ENCODE assay signal across 8 cellular contexts in genomic region chr11:279966-280761, GRCh38. TPM values are rescaled to one million over a fixed set of nuclear protein-coding genes. Genes with fewer than 3 reads are reported as not detected.
DNase-seq lines count a peak whose midpoint lies in the region; ATAC-seq, FAIRE-seq and TF ChIP-seq lines count a peak whose summit lies in the region.

No MANE protein-coding gene starts in this region.

- no peaks in the 10 kb centered on the region for H3K9me3 ChIP-seq in neutrophil
- 0 out of 2 replicates have a peak, but pooled peaks cover 4% of the 10 kb centered on the region for H3K9me3 ChIP-seq in SJCRH30 (replicated peaks)

- TF ChIP-seq POLR2A in GM12891 (IDR thresholded peaks at IDR 0.05; ENCODE audit: low read depth, low read length) (no peak), GM18505 (IDR thresholded peaks at IDR 0.05; ENCODE audit: borderline replicate concordance, extremely low read depth, insufficient read depth, insufficient read length) (no peak)

- H3K27me3 ChIP-seq in neutrophil (peaks cover 83% of the 10 kb centered on the region), SJCRH30 (peaks cover 13% of the 10 kb centered on the region)

- peaks cover 54 to 68% of the 10 kb centered on the region in 2 experiments for H3K4me1 ChIP-seq in neutrophil (ENCODE audit: control insufficient read depth in 1 of 2, insufficient read depth in 1 of 2, low read depth in 1 of 2, low read length in 1 of 2)
- peaks cover 6% of the 10 kb centered on the region; the same call in 1 of the 2 replicates for H3K4me1 ChIP-seq in SJCRH30

- H3K4me3 ChIP-seq in neutrophil (ENCODE audit: low read depth in 1 of 2, low read length in 1 of 2) (peak overlapping the region; percentile 84), SJCRH30 (no peak overlapping the region)

- H3K27ac ChIP-seq in neutrophil (peak overlapping the region; percentile 86), SJCRH30 (no peak overlapping the region)

- ATAC-seq in GM18505 (IDR thresholded peaks at IDR 0.05; ENCODE audit: unreplicated experiment) (no peak), HG03342 (IDR thresholded peaks at IDR 0.05; ENCODE audit: unreplicated experiment) (no peak)

- peak; percentile 61 for DNase-seq in GM12891 (ENCODE audit: insufficient read length, low spot score)
- DNase-seq in T follicular helper cell (ENCODE audit: low read depth): peak; percentile 41
- DNase-seq in ecto neural progenitor cell (ENCODE audit: low spot score): peak; percentile 39
- DNase-seq in NK-92 treated with Interleukin-12 subunit alpha and Interleukin-12 subunit beta, amount 100 ng/mL, for 24 hours (lab: John Stamatoyannopoulos, UW): no peak
- no peak for DNase-seq in SJCRH30

- peaks cover 44% of the 10 kb centered on the region for H3K36me3 ChIP-seq in neutrophil
- H3K36me3 ChIP-seq in SJCRH30: no peaks in the 10 kb centered on the region

- FAIRE-seq in GM12891 (lab: Jason Lieb, UNC): peak; percentile 73

- no peak for TF ChIP-seq CTCF in neutrophil (IDR thresholded peaks at IDR 0.05)

TF ChIP-seq in GM12891, 5 proteins besides CTCF, POLR2A, EP300 and RAD21:
- TF ChIP-seq PAX5 (IDR thresholded peaks at IDR 0.05; ENCODE audit: insufficient read depth, low read length, severe bottlenecking): no peak
- TF ChIP-seq SPI1 (IDR thresholded peaks at IDR 0.05; ENCODE audit: low read depth, low read length): no peak
- no peak for TF ChIP-seq POLR2AphosphoS5 (IDR thresholded peaks at IDR 0.05; ENCODE audit: low read depth, low read length)
- TF ChIP-seq POU2F2 (IDR thresholded peaks at IDR 0.05; ENCODE audit: low read depth, low read length): no peak
- TF ChIP-seq TAF1 (IDR thresholded peaks at IDR 0.05; ENCODE audit: low read depth, low read length): no peak

RNA-seq across cellular contexts. Expression of gene NLRP6, which starts 2.0 kb away (rescaled TPM):
- 0.04 TPM for polyA plus RNA-seq in GM12891 (2012; ENCODE audit: low read depth, missing spikeins)
- total RNA-seq in SJCRH30 (2014; rRNA removed; shearing (Covaris generic)): not detected in 2 replicates

RNA-seq across cellular contexts. Expression of gene PGGHG, which starts 8.8 kb away (rescaled TPM):
- 19.3 TPM for polyA plus RNA-seq in GM12891 (2012; ENCODE audit: low read depth, missing spikeins)
- total RNA-seq in SJCRH30 (2014; rRNA removed; shearing (Covaris generic)): 4.7 and 8.5 TPM in 2 replicates

RNA-seq across cellular contexts. Expression of gene IFITM5, which starts 19.2 kb away (rescaled TPM):
- polyA plus RNA-seq in GM12891 (2012; ENCODE audit: low read depth, missing spikeins): not detected
- not detected in 2 replicates for total RNA-seq in SJCRH30 (2014; rRNA removed; shearing (Covaris generic))

RNA-seq across cellular contexts. Expression of gene IFITM2, which starts 27.5 kb away (rescaled TPM):
- polyA plus RNA-seq in GM12891 (2012; ENCODE audit: low read depth, missing spikeins): 486 TPM
- 38.4 and 40.0 TPM in 2 replicates for total RNA-seq in SJCRH30 (2014; rRNA removed; shearing (Covaris generic))

RNA-seq across cellular contexts. Expression of gene IFITM1, which starts 33.7 kb away (rescaled TPM):
- polyA plus RNA-seq in GM12891 (2012; ENCODE audit: low read depth, missing spikeins): 413 TPM
- 4.9 and 7.4 TPM in 2 replicates for total RNA-seq in SJCRH30 (2014; rRNA removed; shearing (Covaris generic))

Comparison
In these comparisons a context has a peak if more than half of its experiments do, and no peak if none do; other contexts are left out.
1. DNase-seq: peak in GM12891 (single experiment), T follicular helper cell (single experiment) and ecto neural progenitor cell (single experiment); none in NK-92 treated with Interleukin-12 subunit alpha and Interleukin-12 subunit beta, amount 100 ng/mL, for 24 hours (single experiment) and SJCRH30 (0 of 2).